In genomic region chr1:206768472-206769330, GRCh38 we compare ENCODE assay signal across 15 cellular contexts. TPM values are rescaled to one million over a fixed set of nuclear protein-coding genes. Genes with fewer than 3 reads are reported as not detected.
DNase-seq lines count a peak whose midpoint lies in the region; ATAC-seq and TF ChIP-seq lines count a peak whose summit lies in the region.
"Had no signal": no experiment of that assay in that cellular context is flagged by ENCODE, and none has a peak within 500 bp of the region (broad histone marks: within the 10 kb centered on the region; RNA-seq: fewer than 3 reads in every experiment).

No MANE protein-coding gene starts in this region.

- H3K27me3 ChIP-seq in left lung: no peaks in the 10 kb centered on the region
- H3K27me3 ChIP-seq: upper lobe of right lung had no signal

- peaks cover 0 to 8% of the 10 kb centered on the region in 2 donors for H3K36me3 ChIP-seq in left lung
- H3K36me3 ChIP-seq: left ventricle myocardium inferior, upper lobe of right lung had no signal

- no peaks in the 10 kb centered on the region for H3K9me3 ChIP-seq in left lung
- H3K9me3 ChIP-seq: left ventricle myocardium inferior, upper lobe of right lung had no signal

- DNase-seq in immature natural killer cell (no peak), left lung (no peak), amniotic stem cell (lab: John Stamatoyannopoulos, UW) (no peak), NCI-H146 (lab: John Stamatoyannopoulos, UW) (no peak)
- DNase-seq: foreskin fibroblast, left ventricle myocardium inferior, NCI-H774, occipital lobe, upper lobe of right lung had no signal

- peaks cover 10 to 85% of the 10 kb centered on the region in 2 donors for H3K4me1 ChIP-seq in left lung
- H3K4me1 ChIP-seq: left ventricle myocardium inferior had no signal

- H3K4me3 ChIP-seq in left lung: peak overlapping the region in 1 of 2 donors; percentile 39
- H3K4me3 ChIP-seq: upper lobe of right lung had no signal

- peak overlapping the region; percentile 28 to 90 (median 80) for H3K27ac Mint-ChIP-seq in immature natural killer cell

- H3K36me3 Mint-ChIP-seq in immature natural killer cell: no peaks in the 10 kb centered on the region

- ATAC-seq in GM18517 (IDR thresholded peaks at IDR 0.05; ENCODE audit: unreplicated experiment): peak; percentile 19
- peak; percentile 4 for ATAC-seq in GM21576 (IDR thresholded peaks at IDR 0.05; ENCODE audit: unreplicated experiment)
- peak; percentile 5 for ATAC-seq in HG03432 (IDR thresholded peaks at IDR 0.05; ENCODE audit: unreplicated experiment)
- ATAC-seq in left lung: no peak
- ATAC-seq in GM19351 (IDR thresholded peaks at IDR 0.05; ENCODE audit: unreplicated experiment): no peak
- ATAC-seq: upper lobe of right lung had no signal

- peaks cover 65 to 77% of the 10 kb centered on the region in 2 donors for H3K4me1 Mint-ChIP-seq in immature natural killer cell

- H3K27ac ChIP-seq in left lung: peak overlapping the region in 1 of 2 donors; percentile 80
- H3K27ac ChIP-seq: coronary artery, left ventricle myocardium inferior, upper lobe of right lung had no signal

- intact Hi-C loops in left lung (cut with DNase I): no loop called here

- H3K27me3 Mint-ChIP-seq in immature natural killer cell (ENCODE audit: low read depth in 3 of 3): peaks cover 8 to 12% (median 9%) of the 10 kb centered on the region in 3 donors

- H3K4me3 Mint-ChIP-seq in immature natural killer cell: peak overlapping the region; percentile 66 to 82 (median 70)

- TF ChIP-seq CTCF in left lung (IDR thresholded peaks at IDR 0.05): no peak

- no peaks in the 10 kb centered on the region for H3K9me3 Mint-ChIP-seq in immature natural killer cell

RNA-seq across cellular contexts. Expression of gene IL19, which starts 1.9 kb away (rescaled TPM):
- polyA plus RNA-seq in immature natural killer cell: not detected
- total RNA-seq in left lung: not detected
- total RNA-seq: left ventricle myocardium inferior, M059J, occipital lobe, upper lobe of right lung had no signal

RNA-seq across cellular contexts. Expression of gene IL10, which starts 3.6 kb away (rescaled TPM):
- polyA plus RNA-seq in immature natural killer cell: under 1 TPM in 1 of 3 donors, not detected in 2; 0.43 TPM
- total RNA-seq in left lung: 1 to 10 TPM; 3.0 to 6.2 TPM
- total RNA-seq: M059J, occipital lobe had no signal

Comparison
In these comparisons a context has a peak if more than half of its experiments do, and no peak if none do; other contexts are left out.
1. ATAC-seq: peak in GM18517 (single experiment), GM21576 (single experiment) and HG03432 (single experiment); none in left lung (single experiment) and GM19351 (single experiment).